Comparison of ENCODE assay signal across 1 cellular context in genomic region chr20:20744170-20744725, GRCh38.
TF ChIP-seq lines count a peak whose summit lies in the region.

No MANE protein-coding gene starts in this region.

TF ChIP-seq in HepG2, 621 proteins besides CTCF, POLR2A, EP300 and RAD21 (continued from another document):
- TF ChIP-seq ZNF362 (CRISPR knock-in tag; IDR thresholded peaks at IDR 0.05; ENCODE audit: borderline replicate concordance) = no peak
- no peak for TF ChIP-seq ZNF782 (CRISPR knock-in tag; IDR thresholded peaks at IDR 0.05; ENCODE audit: borderline replicate concordance)
- peak; percentile 13; the same call in 1 of the 2 replicates for TF ChIP-seq TBX2 (CRISPR knock-in tag; IDR thresholded peaks at IDR 0.05; ENCODE audit: borderline replicate concordance)
- TF ChIP-seq ZNF205 (CRISPR knock-in tag; IDR thresholded peaks at IDR 0.05) = 0 out of 2 replicates have a peak, but pooled peaks have one; percentile 10
- TF ChIP-seq SOX5 (CRISPR knock-in tag; IDR thresholded peaks at IDR 0.05; ENCODE audit: borderline replicate concordance) = peak; percentile 51; the same call in 1 of the 2 replicates
- peak; percentile 41; the same call in 1 of the 2 replicates for TF ChIP-seq SAFB2 (CRISPR knock-in tag; IDR thresholded peaks at IDR 0.05; ENCODE audit: borderline replicate concordance, low read depth)
- TF ChIP-seq GATAD2A (CRISPR knock-in tag; IDR thresholded peaks at IDR 0.05) = peak; percentile 10; the same call in 1 of the 2 replicates
- 0 out of 2 replicates have a peak, but pooled peaks have one; percentile 42 for TF ChIP-seq MEF2D (CRISPR knock-in tag; IDR thresholded peaks at IDR 0.05)
- TF ChIP-seq ZNF644 (CRISPR knock-in tag; IDR thresholded peaks at IDR 0.05; ENCODE audit: low read depth) = 0 out of 2 replicates have a peak, but pooled peaks have one; percentile 49
- no peak for TF ChIP-seq HMGXB3 (CRISPR knock-in tag; IDR thresholded peaks at IDR 0.05; ENCODE audit: borderline replicate concordance)
- peak; percentile 36; the same call in 1 of the 2 replicates for TF ChIP-seq ZNF567 (CRISPR knock-in tag; IDR thresholded peaks at IDR 0.05; ENCODE audit: borderline replicate concordance)
